Comparison of ENCODE assay signal across 8 cellular contexts in the genomic region with DNA sequence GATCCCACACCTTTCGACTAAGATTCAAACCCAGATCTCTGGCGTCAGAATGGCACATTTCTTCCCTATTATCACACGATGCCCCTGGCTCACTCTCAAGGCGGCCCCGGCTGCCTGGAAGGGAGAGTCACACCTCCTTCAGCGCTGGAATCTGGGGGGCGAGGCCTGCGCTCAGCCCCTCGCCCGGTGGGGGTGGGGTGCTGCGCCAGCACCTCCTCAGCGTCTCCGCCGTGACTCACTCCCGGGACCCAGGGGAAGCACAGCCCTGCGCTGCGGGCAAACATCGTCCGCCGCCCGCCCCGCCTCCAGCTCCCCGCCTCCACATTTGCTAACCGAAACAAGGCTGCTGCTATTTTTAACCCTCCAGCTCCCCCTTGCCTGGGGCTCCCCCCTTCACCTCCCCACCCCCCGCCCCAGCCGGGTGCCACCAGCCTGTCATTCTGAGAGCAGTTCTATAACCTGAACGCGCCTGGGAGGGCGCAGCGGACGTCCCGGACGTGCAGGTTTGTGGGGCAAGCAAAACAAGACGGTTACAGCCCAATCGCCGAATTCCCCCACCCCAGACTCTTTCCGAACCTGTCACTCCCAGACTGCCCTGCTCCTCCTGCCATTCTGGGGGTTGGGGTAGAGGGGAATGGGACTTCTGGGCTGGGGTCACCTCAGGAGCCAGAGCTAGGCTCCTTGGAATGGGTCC.
DNase-seq lines count a peak whose midpoint lies in the region; ATAC-seq and TF ChIP-seq lines count a peak whose summit lies in the region.

No MANE protein-coding gene starts in this region.

- peak; percentile 64 for ATAC-seq in GM21737 (IDR thresholded peaks at IDR 0.05; ENCODE audit: unreplicated experiment)
- ATAC-seq in activated CD4-positive, CD25-positive, alpha-beta regulatory T cell treated with anti-CD3 and anti-CD28 coated beads, Interleukin-2, amount 50 U/mL, for 24 hours = peak; percentile 73 to 75

- H3K4me2 ChIP-seq in DOHH2 (ENCODE audit: low read length) = peak overlapping the region; percentile 99

- no peaks in the 10 kb centered on the region for H3K9me2 ChIP-seq in DOHH2 (replicated peaks; ENCODE audit: control insufficient read depth, low read length)

- H3K9me3 ChIP-seq in DOHH2 (ENCODE audit: control insufficient read depth, insufficient read depth, low read length) = no peaks in the 10 kb centered on the region
- no peaks in the 10 kb centered on the region for H3K9me3 ChIP-seq in KOPT-K1 (ENCODE audit: insufficient read depth, low read length, poor library complexity, severe bottlenecking)
- no peaks in the 10 kb centered on the region for H3K9me3 ChIP-seq in WERI-Rb-1 (ENCODE audit: severe bottlenecking)

- H3F3A ChIP-seq in DOHH2 (ENCODE audit: control insufficient read depth, insufficient read depth) = peaks cover 34% of the 10 kb centered on the region

- H3K27me3 ChIP-seq in DOHH2 (ENCODE audit: control insufficient read depth, low read length) (no peaks in the 10 kb centered on the region), WERI-Rb-1 (ENCODE audit: insufficient read depth, low read depth, severe bottlenecking) (no peaks in the 10 kb centered on the region)

- H4K20me1 ChIP-seq in DOHH2 (ENCODE audit: control insufficient read depth, insufficient read depth, low read depth, low read length) = peaks cover 4% of the 10 kb centered on the region; the same call in 1 of the 2 replicates

- H3K27ac ChIP-seq in DOHH2 (ENCODE audit: low read depth, low read length) (peak overlapping the region; percentile 99), KOPT-K1 (ENCODE audit: low read depth, low read length, poor library complexity, severe bottlenecking) (peak overlapping the region; percentile 95), WERI-Rb-1 (no peak overlapping the region)

- no peak for TF ChIP-seq CTCF in DOHH2 (IDR thresholded peaks at IDR 0.05; ENCODE audit: low read depth, low read length, poor library complexity, severe bottlenecking)
- TF ChIP-seq CTCF in WERI-Rb-1 (IDR thresholded peaks at IDR 0.05; ENCODE audit: low read depth, low read length) = no peak

- peaks cover 72% of the 10 kb centered on the region for H3K36me3 ChIP-seq in DOHH2 (ENCODE audit: control insufficient read depth, low read length)
- H3K36me3 ChIP-seq in KOPT-K1 (ENCODE audit: insufficient read depth, low read length) = peaks cover 24% of the 10 kb centered on the region
- 0 out of 2 replicates have a peak, but pooled peaks cover 3% of the 10 kb centered on the region for H3K36me3 ChIP-seq in WERI-Rb-1

- H3K4me3 ChIP-seq in DOHH2 (ENCODE audit: low read length) = peak overlapping the region; percentile 82
- no peak overlapping the region for H3K4me3 ChIP-seq in WERI-Rb-1 (ENCODE audit: low read depth, low read length)

- H3K79me2 ChIP-seq in DOHH2 (ENCODE audit: control insufficient read depth, low read length) = peaks cover 99% of the 10 kb centered on the region

- DNase-seq in central memory CD4-positive, alpha-beta T cell = peak; percentile 84
- DNase-seq in left kidney (ENCODE audit: low read depth, low spot score) = peak; percentile 94
- DNase-seq in stimulated activated CD4-positive, alpha-beta T cell treated with anti-CD3 and anti-CD28 coated beads, Interleukin-2, amount 100 ng/mL, for 24 hours = peak; percentile 92 to 93
- DNase-seq in WERI-Rb-1 = no peak

- peaks cover 98% of the 10 kb centered on the region for H3K4me1 ChIP-seq in DOHH2 (ENCODE audit: control insufficient read depth, low read length)
